ENCODE assay signal across 8 cellular contexts in the genomic region with DNA sequence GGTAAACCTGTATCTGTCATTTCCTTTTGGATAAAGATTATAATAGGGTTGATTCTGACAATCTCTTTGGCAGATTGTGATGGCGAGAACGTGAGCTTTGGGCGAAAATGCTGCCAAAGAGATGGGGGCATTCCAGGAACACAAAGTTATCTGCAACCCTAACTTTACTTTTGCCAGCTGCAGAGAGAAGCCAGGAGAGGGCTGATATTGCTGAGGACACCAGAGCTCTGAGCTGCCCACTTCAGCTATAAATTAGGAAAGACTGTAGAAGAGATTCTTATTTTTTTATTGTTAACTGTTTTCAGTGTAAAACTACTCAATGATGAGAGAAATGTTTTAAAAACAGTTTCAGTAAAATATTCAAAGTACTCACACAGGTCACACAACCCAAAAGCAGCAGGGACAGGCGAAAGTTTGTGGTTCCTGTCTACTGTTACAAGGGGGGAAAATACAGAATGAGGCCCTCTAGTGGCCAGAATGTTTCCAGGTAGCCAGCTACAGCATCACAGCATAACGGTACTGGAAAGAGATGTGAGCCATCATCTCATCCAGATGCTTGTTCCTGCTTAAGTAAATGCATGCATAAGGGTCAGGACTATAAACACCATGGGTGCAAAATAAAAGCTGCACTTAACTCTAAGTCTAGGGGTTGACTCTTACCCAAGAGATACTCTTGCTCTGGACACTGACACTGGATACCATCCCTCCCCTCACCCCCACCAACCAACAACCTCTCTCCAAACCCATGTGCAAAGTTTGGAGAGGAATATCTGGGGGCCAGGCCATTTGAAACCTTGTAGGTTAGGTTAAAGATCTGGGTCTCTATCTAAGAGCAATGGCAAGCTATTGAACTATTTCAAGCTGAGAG.
DNase-seq lines count a peak whose midpoint lies in the region; ATAC-seq and TF ChIP-seq lines count a peak whose summit lies in the region.

No MANE protein-coding gene starts in this region.

- no peaks in the 10 kb centered on the region for H3K4me1 Mint-ChIP-seq in activated CD4-positive, alpha-beta memory T cell treated with anti-CD3 and anti-CD28 coated beads for 36 hours (ENCODE audit: low read depth)

- H3K4me3 Mint-ChIP-seq in activated CD4-positive, alpha-beta memory T cell treated with anti-CD3 and anti-CD28 coated beads for 36 hours = no peak overlapping the region

- POLR2A ChIA-PET in activated CD4-positive, alpha-beta memory T cell treated with anti-CD3 and anti-CD28 coated beads for 36 hours (lab: Charles Lee) = no interaction called here

- no peak overlapping the region for H3K4me3 ChIP-seq in kidney epithelial cell (ENCODE audit: low read depth, low read length)

- no peaks in the 10 kb centered on the region for H3K36me3 ChIP-seq in kidney epithelial cell (ENCODE audit: control insufficient read depth, insufficient read depth, low read length)

- CTCF ChIA-PET in activated CD4-positive, alpha-beta memory T cell treated with anti-CD3 and anti-CD28 coated beads for 36 hours (lab: Charles Lee) = interaction anchor here (0.7 to 3.1 kb wide), 10 partner anchors 8 to 1383 kb away, joined by 3 to 13 read pairs (median 4); no protein-coding TSS in a partner anchor

- TF ChIP-seq CTCF in kidney epithelial cell (IDR thresholded peaks at IDR 0.05; ENCODE audit: insufficient read depth, low read length, poor library complexity, severe bottlenecking) = peak; percentile 68

- no peaks in the 10 kb centered on the region for H3K36me3 Mint-ChIP-seq in activated CD4-positive, alpha-beta memory T cell treated with anti-CD3 and anti-CD28 coated beads for 36 hours

- H3K27me3 Mint-ChIP-seq in activated CD4-positive, alpha-beta memory T cell treated with anti-CD3 and anti-CD28 coated beads for 36 hours = no peaks in the 10 kb centered on the region

- ATAC-seq in GM21717 (IDR thresholded peaks at IDR 0.05; ENCODE audit: unreplicated experiment) = peak; percentile 92

- H3K9me3 Mint-ChIP-seq in activated CD4-positive, alpha-beta memory T cell treated with anti-CD3 and anti-CD28 coated beads for 36 hours = peaks cover 5% of the 10 kb centered on the region

- H3K27ac Mint-ChIP-seq in activated CD4-positive, alpha-beta memory T cell treated with anti-CD3 and anti-CD28 coated beads for 36 hours = no peak overlapping the region

- no peaks in the 10 kb centered on the region for H3K27me3 ChIP-seq in kidney epithelial cell (ENCODE audit: control insufficient read depth, insufficient read depth, low read length)

- DNase-seq in stimulated activated CD4-positive, alpha-beta T cell treated with anti-CD3 and anti-CD28 coated beads, Interleukin-2, amount 100 ng/mL, for 48 hours = peak; percentile 2 to 5
- DNase-seq in stimulated activated CD4-positive, alpha-beta T cell treated with anti-CD3 and anti-CD28 coated beads, Interleukin-12 subunit alpha, Interleukin-12 subunit beta, amount 100 ng/mL, for 4 hours = no peak
- DNase-seq in HuH-7.5 (ENCODE audit: low spot score) (peak; percentile 18), kidney epithelial cell (ENCODE audit: low read depth) (no peak), NCI-H226 (no peak)
- DNase-seq in activated CD4-positive, alpha-beta memory T cell treated with anti-CD3 and anti-CD28 coated beads for 36 hours = peak; percentile 12
- DNase-seq in activated CD4-positive, CD25-positive, alpha-beta regulatory T cell treated with anti-CD3 and anti-CD28 coated beads, Interleukin-2, amount 50 U/mL, for 72 hours = no peak

- intact Hi-C loops in activated CD4-positive, alpha-beta memory T cell treated with anti-CD3 and anti-CD28 coated beads for 36 hours (cut with micrococcal nuclease) = no loop called here

Comparison
In these comparisons a context has a peak if more than half of its experiments do, and no peak if none do; other contexts are left out.
1. DNase-seq: peak in stimulated activated CD4-positive, alpha-beta T cell treated with anti-CD3 and anti-CD28 coated beads, Interleukin-2, amount 100 ng/mL, for 48 hours (2 of 2), HuH-7.5 (single experiment) and activated CD4-positive, alpha-beta memory T cell treated with anti-CD3 and anti-CD28 coated beads for 36 hours (single experiment); none in stimulated activated CD4-positive, alpha-beta T cell treated with anti-CD3 and anti-CD28 coated beads, Interleukin-12 subunit alpha, Interleukin-12 subunit beta, amount 100 ng/mL, for 4 hours (single experiment), kidney epithelial cell (single experiment), NCI-H226 (single experiment) and activated CD4-positive, CD25-positive, alpha-beta regulatory T cell treated with anti-CD3 and anti-CD28 coated beads, Interleukin-2, amount 50 U/mL, for 72 hours (single experiment).